5 cellular contexts compared by ENCODE assay signal in genomic region chr1:22676151-22676550, GRCh38. TPM values are rescaled to one million over a fixed set of nuclear protein-coding genes. Genes with fewer than 3 reads are reported as not detected.
"Had no signal": no experiment of that assay in that cellular context is flagged by ENCODE, and none has a peak within 500 bp of the region (broad histone marks: within the 10 kb centered on the region; RNA-seq: fewer than 3 reads in every experiment).

No MANE protein-coding gene starts in this region.

RNA-seq across cellular contexts. Expression of gene C1QB, which starts 23.1 kb away (rescaled TPM):
- total RNA-seq: neural crest cell, osteocyte, pulmonary artery endothelial cell, smooth muscle cell had no signal
- polyA plus RNA-seq: naive thymus-derived CD4-positive, alpha-beta T cell; smooth muscle cell had no signal

RNA-seq across cellular contexts. Expression of gene C1QC, which starts 32.7 kb away (rescaled TPM):
- total RNA-seq: neural crest cell, osteocyte, pulmonary artery endothelial cell, smooth muscle cell had no signal
- polyA plus RNA-seq: naive thymus-derived CD4-positive, alpha-beta T cell; smooth muscle cell had no signal

RNA-seq across cellular contexts. Expression of gene EPHB2, which starts 34.5 kb away (rescaled TPM):
- polyA plus RNA-seq: naive thymus-derived CD4-positive, alpha-beta T cell had no signal

RNA-seq across cellular contexts. Expression of gene C1QA, which starts 39.7 kb away (rescaled TPM):
- total RNA-seq: neural crest cell, osteocyte, pulmonary artery endothelial cell, smooth muscle cell had no signal
- polyA plus RNA-seq: naive thymus-derived CD4-positive, alpha-beta T cell; smooth muscle cell had no signal
